9 cellular contexts compared by ENCODE assay signal in genomic region chr9:35618854-35619799, GRCh38. TPM values are rescaled to one million over a fixed set of nuclear protein-coding genes. Genes with fewer than 3 reads are reported as not detected.
DNase-seq lines count a peak whose midpoint lies in the region; ATAC-seq and TF ChIP-seq lines count a peak whose summit lies in the region.
"Had no signal": no experiment of that assay in that cellular context is flagged by ENCODE, and none has a peak within 500 bp of the region (broad histone marks: within the 10 kb centered on the region; RNA-seq: fewer than 3 reads in every experiment).

No MANE protein-coding gene starts in this region.

- peak overlapping the region; percentile 80 for H3K27ac Mint-ChIP-seq in activated CD8-positive, alpha-beta memory T cell treated with anti-CD3 and anti-CD28 coated beads, Interleukin-2, amount 10 ng/mL, durations not matched to agents 7 days and 5 days

- H3K4me3 Mint-ChIP-seq in activated CD8-positive, alpha-beta memory T cell treated with anti-CD3 and anti-CD28 coated beads, Interleukin-2, amount 10 ng/mL, durations not matched to agents 7 days and 5 days, result peak overlapping the region; percentile 51

- H3K4me1 ChIP-seq in right atrium auricular region, result peaks cover 0 to 13% of the 10 kb centered on the region in 2 donors

- TF ChIP-seq CTCF in right atrium auricular region (IDR thresholded peaks at IDR 0.05), result no peak

- no peak overlapping the region for H3K4me3 ChIP-seq in right atrium auricular region
- H3K4me3 ChIP-seq: thyroid gland had no signal

- no peaks in the 10 kb centered on the region for H3K27me3 Mint-ChIP-seq in activated CD8-positive, alpha-beta memory T cell treated with anti-CD3 and anti-CD28 coated beads, Interleukin-2, amount 10 ng/mL, durations not matched to agents 7 days and 5 days

- no peak overlapping the region for H3K27ac ChIP-seq in right atrium auricular region
- H3K27ac ChIP-seq: thyroid gland had no signal

- CTCF ChIA-PET in activated CD8-positive, alpha-beta memory T cell treated with anti-CD3 and anti-CD28 coated beads, Interleukin-2, amount 10 ng/mL, durations not matched to agents 7 days and 5 days (lab: Charles Lee), result interaction anchor here (0.6 to 15.0 kb wide), 17 partner anchors 7 to 195 kb away, joined by 3 to 196 read pairs (median 7); partner anchors contain the start of genes ARHGEF39, CCDC107, HINT2 and RMRP

- no peaks in the 10 kb centered on the region for H3K36me3 Mint-ChIP-seq in activated CD8-positive, alpha-beta memory T cell treated with anti-CD3 and anti-CD28 coated beads, Interleukin-2, amount 10 ng/mL, durations not matched to agents 7 days and 5 days

- intact Hi-C loops in Right ventricle myocardium inferior (cut with DNase I), result no loop called here

- no peaks in the 10 kb centered on the region for H3K9me3 Mint-ChIP-seq in activated CD8-positive, alpha-beta memory T cell treated with anti-CD3 and anti-CD28 coated beads, Interleukin-2, amount 10 ng/mL, durations not matched to agents 7 days and 5 days (ENCODE audit: low read depth)

- no peaks in the 10 kb centered on the region for H3K9me3 ChIP-seq in right atrium auricular region
- H3K9me3 ChIP-seq: thyroid gland had no signal

- H3K36me3 ChIP-seq in right atrium auricular region, result no peaks in the 10 kb centered on the region
- H3K36me3 ChIP-seq: thyroid gland had no signal

- no peak for DNase-seq in Right ventricle myocardium inferior (ENCODE audit: missing footprints)
- DNase-seq in right atrium auricular region (ENCODE audit: low spot score), result no peak
- peak; percentile 93 for DNase-seq in activated CD8-positive, alpha-beta memory T cell treated with anti-CD3 and anti-CD28 coated beads, Interleukin-2, amount 10 ng/mL, durations not matched to agents 7 days and 5 days
- peak in 2 of 3 experiments; percentile 10 to 35 for DNase-seq in stimulated activated CD4-positive, alpha-beta T cell treated with anti-CD3 and anti-CD28 coated beads, TNF-alpha, amount 100 ng/mL, for 24 hours (ENCODE audit: low read depth in 3 of 3)
- DNase-seq in nucleus accumbens (lab: John Stamatoyannopoulos, UW), result no peak
- DNase-seq in NCI-H2227 (lab: John Stamatoyannopoulos, UW; ENCODE audit: unreplicated experiment), result no peak
- no peak for DNase-seq in NCI-H774 (lab: John Stamatoyannopoulos, UW)

- peaks cover 52% of the 10 kb centered on the region for H3K4me1 Mint-ChIP-seq in activated CD8-positive, alpha-beta memory T cell treated with anti-CD3 and anti-CD28 coated beads, Interleukin-2, amount 10 ng/mL, durations not matched to agents 7 days and 5 days

- no peaks in the 10 kb centered on the region for H3K27me3 ChIP-seq in right atrium auricular region
- H3K27me3 ChIP-seq: thyroid gland had no signal

- ATAC-seq in Right ventricle myocardium inferior (peak; percentile 33), HG03280 (IDR thresholded peaks at IDR 0.05; ENCODE audit: unreplicated experiment) (peak; percentile 34)
- ATAC-seq in activated CD8-positive, alpha-beta memory T cell treated with anti-CD3 and anti-CD28 coated beads, Interleukin-2, amount 10 ng/mL, durations not matched to agents 7 days and 5 days, result peak; percentile 66

RNA-seq across cellular contexts. Expression of gene CD72, which starts 0.9 kb away (rescaled TPM):
- total RNA-seq in Right ventricle myocardium inferior (0.89 TPM), right atrium auricular region (1 to 10 TPM in 1 of 2 donors, under 1 TPM in 1; 0.79 to 1.3 TPM)
- total RNA-seq in activated CD8-positive, alpha-beta memory T cell treated with anti-CD3 and anti-CD28 coated beads, Interleukin-2, amount 10 ng/mL, durations not matched to agents 7 days and 5 days, result 10 to 100 TPM; 11.4 to 11.9 TPM

RNA-seq across cellular contexts. Expression of gene TESK1, which starts 14.1 kb away (rescaled TPM):
- total RNA-seq in Right ventricle myocardium inferior, result 27.3 TPM
- total RNA-seq in right atrium auricular region, result 10 to 100 TPM; 16.5 to 28.0 TPM
- total RNA-seq in activated CD8-positive, alpha-beta memory T cell treated with anti-CD3 and anti-CD28 coated beads, Interleukin-2, amount 10 ng/mL, durations not matched to agents 7 days and 5 days, result 10 to 100 TPM; 27.9 to 37.1 TPM

RNA-seq across cellular contexts. Expression of gene SIT1, which starts 31.6 kb away (rescaled TPM):
- not detected for total RNA-seq in Right ventricle myocardium inferior
- total RNA-seq in right atrium auricular region, result under 1 TPM in 1 of 2 donors, not detected in 1; 0.55 TPM
- 100 to 1,000 TPM; 144 to 155 TPM for total RNA-seq in activated CD8-positive, alpha-beta memory T cell treated with anti-CD3 and anti-CD28 coated beads, Interleukin-2, amount 10 ng/mL, durations not matched to agents 7 days and 5 days

RNA-seq across cellular contexts. Expression of gene RMRP, which starts 38.7 kb away (rescaled TPM):
- total RNA-seq in Right ventricle myocardium inferior, result 15,747 TPM
- 100 to 1,000 TPM in 1 of 2 donors, not detected in 1; 431 TPM for total RNA-seq in right atrium auricular region
- over 10,000 TPM in 1 of 2 experiments, 1,000 to 10,000 TPM in 1; 6,751 to 13,083 TPM for total RNA-seq in activated CD8-positive, alpha-beta memory T cell treated with anti-CD3 and anti-CD28 coated beads, Interleukin-2, amount 10 ng/mL, durations not matched to agents 7 days and 5 days

RNA-seq across cellular contexts. Expression of gene CCDC107, which starts 39.0 kb away (rescaled TPM):
- total RNA-seq in Right ventricle myocardium inferior, result 58.6 TPM
- total RNA-seq in right atrium auricular region, result 10 to 100 TPM; 38.5 to 64.3 TPM
- 10 to 100 TPM; 28.7 to 29.4 TPM for total RNA-seq in activated CD8-positive, alpha-beta memory T cell treated with anti-CD3 and anti-CD28 coated beads, Interleukin-2, amount 10 ng/mL, durations not matched to agents 7 days and 5 days

Comparison
In these comparisons a context has a peak if more than half of its experiments do, and no peak if none do; other contexts are left out.
1. DNase-seq: peak in activated CD8-positive, alpha-beta memory T cell treated with anti-CD3 and anti-CD28 coated beads, Interleukin-2, amount 10 ng/mL, durations not matched to agents 7 days and 5 days (single experiment) and stimulated activated CD4-positive, alpha-beta T cell treated with anti-CD3 and anti-CD28 coated beads, TNF-alpha, amount 100 ng/mL, for 24 hours (2 of 3); none in Right ventricle myocardium inferior (single experiment), right atrium auricular region (single experiment), nucleus accumbens (0 of 56), NCI-H2227 (single experiment) and NCI-H774 (single experiment).
2. RNA of gene SIT1, which starts 31.6 kb away (total RNA-seq): 144 to 155 TPM in activated CD8-positive, alpha-beta memory T cell treated with anti-CD3 and anti-CD28 coated beads, Interleukin-2, amount 10 ng/mL, durations not matched to agents 7 days and 5 days; 0.55 TPM in right atrium auricular region and not detected in Right ventricle myocardium inferior (single experiment); every median in the first group is over 10 times any median in the second.
3. Peak in every context shown above with its lines, with median percentiles within 50 percentile points of each other: ATAC-seq.